1 cellular context compared by ENCODE assay signal in the genomic region with DNA sequence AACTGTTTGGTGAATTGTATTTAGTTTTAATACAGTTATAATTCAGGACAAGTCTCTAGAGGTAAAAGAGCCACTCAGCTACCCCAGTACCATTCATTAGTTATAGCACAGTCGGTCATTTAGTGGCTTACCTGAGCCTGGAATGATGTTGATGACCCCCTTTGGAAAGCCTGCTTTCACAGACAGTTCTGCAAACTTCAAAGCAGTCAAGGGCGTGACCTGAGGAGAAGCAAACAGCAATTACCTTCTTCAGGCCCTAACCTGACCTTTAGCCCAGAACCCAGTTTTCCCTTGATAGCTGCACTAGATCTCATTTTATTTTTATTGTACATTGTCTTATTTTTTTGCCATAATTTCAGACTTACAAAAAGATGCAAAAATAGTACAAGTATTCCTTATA.
TF ChIP-seq lines count a peak whose summit lies in the region.

No MANE protein-coding gene starts in this region.

TF ChIP-seq in A549, 52 proteins besides CTCF, POLR2A, EP300 and RAD21 (continued from another document):
- TF ChIP-seq, protein P1, sequence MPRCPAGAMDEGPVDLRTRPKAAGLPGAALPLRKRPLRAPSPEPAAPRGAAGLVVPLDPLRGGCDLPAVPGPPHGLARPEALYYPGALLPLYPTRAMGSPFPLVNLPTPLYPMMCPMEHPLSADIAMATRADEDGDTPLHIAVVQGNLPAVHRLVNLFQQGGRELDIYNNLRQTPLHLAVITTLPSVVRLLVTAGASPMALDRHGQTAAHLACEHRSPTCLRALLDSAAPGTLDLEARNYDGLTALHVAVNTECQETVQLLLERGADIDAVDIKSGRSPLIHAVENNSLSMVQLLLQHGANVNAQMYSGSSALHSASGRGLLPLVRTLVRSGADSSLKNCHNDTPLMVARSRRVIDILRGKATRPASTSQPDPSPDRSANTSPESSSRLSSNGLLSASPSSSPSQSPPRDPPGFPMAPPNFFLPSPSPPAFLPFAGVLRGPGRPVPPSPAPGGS (IDR thresholded peaks at IDR 0.05), result no peak
- TF ChIP-seq POLR2AphosphoS2 (conservative IDR thresholded peaks at IDR 0.05; ENCODE audit: low read length) (no peak), MAZ (IDR thresholded peaks at IDR 0.05; ENCODE audit: borderline replicate concordance, low read depth, low read length) (no peak), HDAC2 (IDR thresholded peaks at IDR 0.05) (no peak), RFX5 (IDR thresholded peaks at IDR 0.05) (no peak), JUN (IDR thresholded peaks at IDR 0.05) (no peak), ZSCAN20 (CRISPR knock-in tag; IDR thresholded peaks at IDR 0.05) (no peak), KDM5A (IDR thresholded peaks at IDR 0.05) (no peak)
- TF ChIP-seq, protein P2, sequence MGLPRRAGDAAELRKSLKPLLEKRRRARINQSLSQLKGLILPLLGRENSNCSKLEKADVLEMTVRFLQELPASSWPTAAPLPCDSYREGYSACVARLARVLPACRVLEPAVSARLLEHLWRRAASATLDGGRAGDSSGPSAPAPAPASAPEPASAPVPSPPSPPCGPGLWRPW (IDR thresholded peaks at IDR 0.05), result no peak
- TF ChIP-seq, protein P3, sequence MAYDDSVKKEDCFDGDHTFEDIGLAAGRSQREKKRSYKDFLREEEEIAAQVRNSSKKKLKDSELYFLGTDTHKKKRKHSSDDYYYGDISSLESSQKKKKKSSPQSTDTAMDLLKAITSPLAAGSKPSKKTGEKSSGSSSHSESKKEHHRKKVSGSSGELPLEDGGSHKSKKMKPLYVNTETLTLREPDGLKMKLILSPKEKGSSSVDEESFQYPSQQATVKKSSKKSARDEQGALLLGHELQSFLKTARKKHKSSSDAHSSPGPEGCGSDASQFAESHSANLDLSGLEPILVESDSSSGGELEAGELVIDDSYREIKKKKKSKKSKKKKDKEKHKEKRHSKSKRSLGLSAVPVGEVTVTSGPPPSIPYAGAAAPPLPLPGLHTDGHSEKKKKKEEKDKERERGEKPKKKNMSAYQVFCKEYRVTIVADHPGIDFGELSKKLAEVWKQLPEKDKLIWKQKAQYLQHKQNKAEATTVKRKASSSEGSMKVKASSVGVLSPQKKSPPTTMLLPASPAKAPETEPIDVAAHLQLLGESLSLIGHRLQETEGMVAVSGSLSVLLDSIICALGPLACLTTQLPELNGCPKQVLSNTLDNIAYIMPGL (CRISPR knock-in tag; IDR thresholded peaks at IDR 0.05; ENCODE audit: borderline replicate concordance), result no peak
